Comparison of ENCODE assay signal across 2 cellular contexts in genomic region chr18:53478155-53478554, GRCh38.
TF ChIP-seq lines count a peak whose summit lies in the region.

No MANE protein-coding gene starts in this region.

TF ChIP-seq in HepG2, 621 proteins besides CTCF, POLR2A, EP300 and RAD21 (continued from another document):
- TF ChIP-seq NCOR1 (IDR thresholded peaks at IDR 0.05; ENCODE audit: borderline replicate concordance, low read length), result no peak
- TF ChIP-seq ELF3 (CRISPR knock-in tag; IDR thresholded peaks at IDR 0.05), result no peak
- peak; percentile 72 for TF ChIP-seq CEBPB (IDR thresholded peaks at IDR 0.05; ENCODE audit: borderline replicate concordance, low read depth, low read length)
- no peak for TF ChIP-seq CAMTA2 (CRISPR knock-in tag; IDR thresholded peaks at IDR 0.05; ENCODE audit: borderline replicate concordance)
- no peak for TF ChIP-seq NONO (IDR thresholded peaks at IDR 0.05)
- TF ChIP-seq NONO (CRISPR knock-in tag; conservative IDR thresholded peaks at IDR 0.05), result no peak
- TF ChIP-seq HMGXB3 (CRISPR knock-in tag; IDR thresholded peaks at IDR 0.05; ENCODE audit: borderline replicate concordance), result no peak

TF ChIP-seq in K562, 482 proteins besides CTCF, POLR2A, EP300 and RAD21:
- TF ChIP-seq CEBPG (CRISPR knock-in tag; IDR thresholded peaks at IDR 0.05), result no peak
- peak in 1 of 2 experiments; percentile 39; a peak in 1 of 4 replicates for TF ChIP-seq CEBPG (tag; conservative IDR thresholded peaks at IDR 0.05 in 1 of 2, IDR thresholded peaks at IDR 0.05 in 1 of 2)
- TF ChIP-seq CEBPB (tag; IDR thresholded peaks at IDR 0.05), result 0 out of 2 replicates have a peak, but pooled peaks have one; percentile 9
- no peak for TF ChIP-seq U2AF1 (optimal IDR thresholded peaks at IDR 0.05; ENCODE audit: low read depth, low read length)
